Comparison of ENCODE assay signal across 13 cellular contexts in the genomic region with DNA sequence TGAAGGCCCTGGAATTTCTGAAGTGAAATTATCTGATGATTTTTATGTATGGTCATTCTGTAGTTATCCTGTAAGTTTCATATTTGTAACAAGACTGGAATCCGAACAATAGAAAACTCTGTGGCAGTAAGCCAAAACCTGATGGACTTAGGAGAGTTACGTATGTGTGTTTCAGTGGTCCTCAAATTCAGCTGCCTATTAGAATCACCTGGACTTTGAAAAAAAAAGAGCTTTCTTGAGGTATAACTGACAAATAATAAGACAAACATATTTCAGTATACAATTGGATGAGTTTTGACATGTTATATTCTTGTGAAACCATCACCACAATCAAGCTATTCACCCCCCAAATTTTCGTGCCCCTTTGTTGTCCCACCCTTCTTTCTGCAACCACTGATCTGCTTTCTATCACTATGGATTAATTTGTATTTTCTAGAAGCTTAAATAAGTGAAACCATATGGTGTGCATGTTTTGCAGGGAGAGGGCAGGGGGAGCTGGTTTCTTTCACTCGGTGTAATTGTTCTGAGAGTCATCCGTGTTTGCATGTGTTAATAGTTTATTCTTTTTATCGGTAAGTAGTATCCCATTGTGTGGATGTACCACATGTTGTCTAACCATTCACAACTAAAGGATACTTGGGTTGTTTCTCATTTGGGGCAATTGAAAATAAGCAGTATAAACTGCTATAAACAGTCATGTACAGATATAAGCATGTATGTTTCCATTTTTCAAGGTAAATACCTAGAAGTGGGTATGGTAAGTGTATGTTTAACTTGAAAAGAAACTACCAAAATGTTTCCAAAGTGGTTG. TPM values are rescaled to one million over a fixed set of nuclear protein-coding genes. Genes with fewer than 3 reads are reported as not detected.
DNase-seq lines count a peak whose midpoint lies in the region; ATAC-seq and TF ChIP-seq lines count a peak whose summit lies in the region.
"Had no signal": no experiment of that assay in that cellular context is flagged by ENCODE, and none has a peak within 500 bp of the region (broad histone marks: within the 10 kb centered on the region; RNA-seq: fewer than 3 reads in every experiment).

No MANE protein-coding gene starts in this region.

- peak overlapping the region; percentile 34 to 40 for H3K27ac ChIP-seq in tibial artery
- H3K27ac ChIP-seq: prostate gland had no signal

- POLR2A ChIA-PET in activated B cell treated with CpG ODN at 0.5 μM for 24 hours (lab: Charles Lee) = interaction anchor here (0.7 to 4.4 kb wide), 11 partner anchors 9 to 1031 kb away, joined by 3 to 33 read pairs (median 6); no protein-coding TSS in a partner anchor

- no peak for DNase-seq in activated CD8-positive, alpha-beta memory T cell treated with anti-CD3 and anti-CD28 coated beads, Interleukin-2, amount 10 ng/mL, durations not matched to agents 7 days and 5 days
- DNase-seq in activated CD8-positive, alpha-beta memory T cell treated with anti-CD3 and anti-CD28 coated beads for 24 hours = no peak
- DNase-seq in activated B cell treated with CpG ODN at 0.5 μM for 24 hours (no peak), iris pigment epithelial cell (ENCODE audit: low read depth) (peak; percentile 47), tibial artery (no peak), iPS-NIHi11 (ENCODE audit: low spot score) (no peak), NCI-H2029 treated with DMSO at 0.1 percent for 48 hours (lab: John Stamatoyannopoulos, UW) (no peak)
- DNase-seq: left colon, NCI-H510A treated with DMSO at 0.1 percent for 48 hours had no signal

- no peak for TF ChIP-seq CTCF in activated B cell treated with CpG ODN at 0.5 μM for 24 hours (IDR thresholded peaks at IDR 0.05)
- no peak for TF ChIP-seq CTCF in tibial artery (IDR thresholded peaks at IDR 0.05)

- H3K4me1 Mint-ChIP-seq in activated CD8-positive, alpha-beta memory T cell treated with anti-CD3 and anti-CD28 coated beads, Interleukin-2, amount 10 ng/mL, durations not matched to agents 7 days and 5 days = peaks cover 41% of the 10 kb centered on the region
- peaks cover 73% of the 10 kb centered on the region for H3K4me1 Mint-ChIP-seq in activated B cell treated with CpG ODN at 0.5 μM for 24 hours

- CTCF ChIA-PET in activated CD8-positive, alpha-beta memory T cell treated with anti-CD3 and anti-CD28 coated beads, Interleukin-2, amount 10 ng/mL, durations not matched to agents 7 days and 5 days (lab: Charles Lee) = interaction anchor here (0.8 to 2.4 kb wide), 5 partner anchors 9 to 24 kb away, joined by 3 to 7 read pairs (median 4); no protein-coding TSS in a partner anchor
- CTCF ChIA-PET in activated B cell treated with CpG ODN at 0.5 μM for 24 hours (lab: Charles Lee) = interaction anchor here (0.9 to 1.3 kb wide), 4 partner anchors 14 to 48 kb away, joined by 3 to 4 read pairs (median 3); no protein-coding TSS in a partner anchor

- H3K36me3 ChIP-seq in tibial artery = no peaks in the 10 kb centered on the region
- H3K36me3 ChIP-seq: HAP-1, MG63, prostate gland had no signal

- no peak for ATAC-seq in activated CD8-positive, alpha-beta memory T cell treated with anti-CD3 and anti-CD28 coated beads, Interleukin-2, amount 10 ng/mL, durations not matched to agents 7 days and 5 days
- ATAC-seq in activated B cell treated with CpG ODN at 0.5 μM for 24 hours (ENCODE audit: low read depth) = no peak
- no peak for ATAC-seq in GM21360 (IDR thresholded peaks at IDR 0.05; ENCODE audit: unreplicated experiment)

- peaks cover 9% of the 10 kb centered on the region for H3K9me3 Mint-ChIP-seq in activated CD8-positive, alpha-beta memory T cell treated with anti-CD3 and anti-CD28 coated beads, Interleukin-2, amount 10 ng/mL, durations not matched to agents 7 days and 5 days (ENCODE audit: low read depth)
- H3K9me3 Mint-ChIP-seq in activated B cell treated with CpG ODN at 0.5 μM for 24 hours = no peaks in the 10 kb centered on the region

- peak overlapping the region; percentile 15 for H3K27ac Mint-ChIP-seq in activated CD8-positive, alpha-beta memory T cell treated with anti-CD3 and anti-CD28 coated beads, Interleukin-2, amount 10 ng/mL, durations not matched to agents 7 days and 5 days
- H3K27ac Mint-ChIP-seq in activated B cell treated with CpG ODN at 0.5 μM for 24 hours = peak overlapping the region; percentile 69

- H3K36me3 Mint-ChIP-seq in activated CD8-positive, alpha-beta memory T cell treated with anti-CD3 and anti-CD28 coated beads, Interleukin-2, amount 10 ng/mL, durations not matched to agents 7 days and 5 days = peaks cover 18% of the 10 kb centered on the region
- H3K36me3 Mint-ChIP-seq in activated B cell treated with CpG ODN at 0.5 μM for 24 hours (ENCODE audit: low read depth) = no peaks in the 10 kb centered on the region

- no peaks in the 10 kb centered on the region for H3K9me3 ChIP-seq in tibial artery
- H3K9me3 ChIP-seq: MG63, prostate gland had no signal

- peaks cover 0 to 26% (median 11%) of the 10 kb centered on the region in 4 donors for H3K4me1 ChIP-seq in tibial artery
- H3K4me1 ChIP-seq: HAP-1, prostate gland had no signal

- no peaks in the 10 kb centered on the region for H3K27me3 ChIP-seq in tibial artery
- H3K27me3 ChIP-seq: MG63 had no signal

- no peak overlapping the region for H3K4me3 Mint-ChIP-seq in activated CD8-positive, alpha-beta memory T cell treated with anti-CD3 and anti-CD28 coated beads, Interleukin-2, amount 10 ng/mL, durations not matched to agents 7 days and 5 days
- H3K4me3 Mint-ChIP-seq in activated B cell treated with CpG ODN at 0.5 μM for 24 hours = no peak overlapping the region

- H3K27me3 Mint-ChIP-seq in activated CD8-positive, alpha-beta memory T cell treated with anti-CD3 and anti-CD28 coated beads, Interleukin-2, amount 10 ng/mL, durations not matched to agents 7 days and 5 days = no peaks in the 10 kb centered on the region
- H3K27me3 Mint-ChIP-seq in activated B cell treated with CpG ODN at 0.5 μM for 24 hours = no peaks in the 10 kb centered on the region

- H3K4me3 ChIP-seq in tibial artery = no peak overlapping the region
- H3K4me3 ChIP-seq: HAP-1, MG63, prostate gland had no signal

- intact Hi-C loops in activated B cell treated with CpG ODN at 0.5 μM for 24 hours (cut with micrococcal nuclease) = loop anchor here (1.0 kb wide), 5 partner anchors 8 to 50 kb away; a partner anchor contains a TSS
- intact Hi-C loops in tibial artery (cut with DNase I; ENCODE audit: low total_unique reads) = no loop called here

RNA-seq across cellular contexts. Expression of a gene that starts 50.2 kb away (rescaled TPM):
- 100 to 1,000 TPM in 1 of 2 experiments, 10 to 100 TPM in 1; 73.4 to 110 TPM for total RNA-seq in activated CD8-positive, alpha-beta memory T cell treated with anti-CD3 and anti-CD28 coated beads, Interleukin-2, amount 10 ng/mL, durations not matched to agents 7 days and 5 days
- total RNA-seq in activated B cell treated with CpG ODN at 0.5 μM for 24 hours = 83.2 and 95.8 TPM in 2 replicates
